In the genomic region with DNA sequence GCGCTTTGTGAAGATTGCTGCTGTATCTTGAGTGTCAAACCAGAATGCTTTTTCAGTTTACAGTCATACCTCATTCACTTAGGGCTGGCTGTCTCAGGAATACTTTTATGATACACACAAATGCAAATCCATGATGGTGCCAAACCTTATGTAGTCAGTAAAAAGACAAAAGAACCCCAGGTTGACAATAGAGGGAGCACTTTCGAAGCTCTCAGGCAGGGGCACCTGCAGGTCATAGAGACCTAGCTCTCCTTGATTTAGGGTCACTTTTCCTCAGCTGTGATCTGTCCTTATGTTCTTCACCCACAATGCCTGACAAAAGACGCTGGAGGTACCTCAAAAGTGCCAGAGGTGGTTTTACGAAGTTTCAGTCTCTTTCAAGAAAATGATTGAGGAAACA, we compare ENCODE assay signal across 19 cellular contexts.
A peak's percentile ranks its signal among the peaks of the same experiment; 100 is the strongest.
DNase-seq lines count a peak whose midpoint lies in the region; ATAC-seq and TF ChIP-seq lines count a peak whose summit lies in the region.
"Had no signal": no experiment of that assay in that cellular context is flagged by ENCODE, and none has a peak within 500 bp of the region (broad histone marks: within the 10 kb centered on the region; RNA-seq: fewer than 3 reads in every experiment).

No MANE protein-coding gene starts in this region.

- no peak overlapping the region for H3K23ac ChIP-seq in trophoblast cell (ENCODE audit: low read length)

- no peaks in the 10 kb centered on the region for H3K4me1 Mint-ChIP-seq in activated CD8-positive, alpha-beta T cell treated with anti-CD3 and anti-CD28 coated beads for 36 hours (ENCODE audit: low read depth)
- H3K4me1 Mint-ChIP-seq in activated CD8-positive, alpha-beta T cell treated with anti-CD3 and anti-CD28 coated beads, Interleukin-2, amount 10 ng/mL, durations not matched to agents 7 days and 5 days (ENCODE audit: low read depth) = no peaks in the 10 kb centered on the region
- H3K4me1 Mint-ChIP-seq in T-helper 17 cell = no peaks in the 10 kb centered on the region
- H3K4me1 Mint-ChIP-seq: activated naive CD8-positive, alpha-beta T cell treated with anti-CD3 and anti-CD28 coated beads, Interleukin-2, amount 10 ng/mL, durations not matched to agents 7 days and 5 days; immature natural killer cell had no signal

- POLR2A ChIA-PET in activated CD8-positive, alpha-beta T cell treated with anti-CD3 and anti-CD28 coated beads for 36 hours (lab: Charles Lee) = no interaction called here
- POLR2A ChIA-PET in activated CD8-positive, alpha-beta T cell treated with anti-CD3 and anti-CD28 coated beads, Interleukin-2, amount 10 ng/mL, durations not matched to agents 7 days and 5 days (lab: Charles Lee) = interaction anchor here (0.6 kb wide), 1 partner anchor 205 kb away, joined by 3 read pairs; no protein-coding TSS in a partner anchor

- peaks cover 2% of the 10 kb centered on the region for H3K79me1 ChIP-seq in trophoblast cell (ENCODE audit: low read length)

- no peaks in the 10 kb centered on the region for H3K27me3 ChIP-seq in brain microvascular endothelial cell (replicated peaks)
- no peaks in the 10 kb centered on the region for H3K27me3 ChIP-seq in trophoblast cell (ENCODE audit: insufficient read depth, low read length)
- H3K27me3 ChIP-seq: tibial nerve had no signal

- no peak overlapping the region for H3K4ac ChIP-seq in trophoblast cell (ENCODE audit: low read depth, low read length)

- no peak overlapping the region for H3K27ac ChIP-seq in brain microvascular endothelial cell
- H3K27ac ChIP-seq in trophoblast cell (ENCODE audit: low read depth, low read length) = no peak overlapping the region
- H3K27ac ChIP-seq: HL-60, tibial nerve had no signal

- no peaks in the 10 kb centered on the region for H3K36me3 ChIP-seq in brain microvascular endothelial cell (replicated peaks)
- H3K36me3 ChIP-seq in trophoblast cell (ENCODE audit: control insufficient read depth in 1 of 2, insufficient read depth in 2 of 2, low read length in 2 of 2) = no peaks in the 10 kb centered on the region
- H3K36me3 ChIP-seq: tibial nerve had no signal

- H3K27ac Mint-ChIP-seq in activated CD8-positive, alpha-beta T cell treated with anti-CD3 and anti-CD28 coated beads for 36 hours = no peak overlapping the region
- H3K27ac Mint-ChIP-seq in activated CD8-positive, alpha-beta T cell treated with anti-CD3 and anti-CD28 coated beads, Interleukin-2, amount 10 ng/mL, durations not matched to agents 7 days and 5 days = no peak overlapping the region
- no peak overlapping the region for H3K27ac Mint-ChIP-seq in T-helper 17 cell
- H3K27ac Mint-ChIP-seq: activated naive CD8-positive, alpha-beta T cell treated with anti-CD3 and anti-CD28 coated beads, Interleukin-2, amount 10 ng/mL, durations not matched to agents 7 days and 5 days; immature natural killer cell had no signal

- intact Hi-C loops in activated CD8-positive, alpha-beta T cell treated with anti-CD3 and anti-CD28 coated beads for 36 hours (cut with micrococcal nuclease) = no loop called here

- no peaks in the 10 kb centered on the region for H3K79me2 ChIP-seq in trophoblast cell (ENCODE audit: control insufficient read depth, insufficient read depth, low read length, poor library complexity)

- peaks cover 11% of the 10 kb centered on the region for H3K27me3 Mint-ChIP-seq in activated CD8-positive, alpha-beta T cell treated with anti-CD3 and anti-CD28 coated beads for 36 hours
- peaks cover 6% of the 10 kb centered on the region for H3K27me3 Mint-ChIP-seq in activated CD8-positive, alpha-beta T cell treated with anti-CD3 and anti-CD28 coated beads, Interleukin-2, amount 10 ng/mL, durations not matched to agents 7 days and 5 days (ENCODE audit: low read depth)
- H3K27me3 Mint-ChIP-seq in T-helper 17 cell = peaks cover 45% of the 10 kb centered on the region

- CTCF ChIA-PET in activated CD8-positive, alpha-beta T cell treated with anti-CD3 and anti-CD28 coated beads for 36 hours (lab: Charles Lee) = interaction anchor here (1.4 kb wide), 1 partner anchor 8 kb away, joined by 3 read pairs; no protein-coding TSS in a partner anchor
- CTCF ChIA-PET in activated CD8-positive, alpha-beta T cell treated with anti-CD3 and anti-CD28 coated beads, Interleukin-2, amount 10 ng/mL, durations not matched to agents 7 days and 5 days (lab: Charles Lee) = no interaction called here

- TF ChIP-seq EP300 in Ishikawa (IDR thresholded peaks at IDR 0.05; ENCODE audit: borderline replicate concordance) = no peak

- no peak overlapping the region for H4K8ac ChIP-seq in trophoblast cell (ENCODE audit: low read depth, low read length)

- ATAC-seq in activated CD8-positive, alpha-beta T cell treated with anti-CD3 and anti-CD28 coated beads for 36 hours = no peak
- no peak for ATAC-seq in activated CD8-positive, alpha-beta T cell treated with anti-CD3 and anti-CD28 coated beads, Interleukin-2, amount 10 ng/mL, durations not matched to agents 7 days and 5 days
- no peak for ATAC-seq in T-helper 17 cell
- ATAC-seq: activated T-cell treated with anti-CD3 and anti-CD28 coated beads, Interleukin-2, amount 50 U/mL, for 4 hours had no signal

- TF ChIP-seq RAD21 in Ishikawa (IDR thresholded peaks at IDR 0.05; ENCODE audit: low read depth) = 0 out of 2 replicates have a peak, but pooled peaks have one; percentile 6

- H3K36me3 Mint-ChIP-seq in activated CD8-positive, alpha-beta T cell treated with anti-CD3 and anti-CD28 coated beads for 36 hours (ENCODE audit: low read depth) = no peaks in the 10 kb centered on the region
- no peaks in the 10 kb centered on the region for H3K36me3 Mint-ChIP-seq in activated CD8-positive, alpha-beta T cell treated with anti-CD3 and anti-CD28 coated beads, Interleukin-2, amount 10 ng/mL, durations not matched to agents 7 days and 5 days (ENCODE audit: low read depth)
- no peaks in the 10 kb centered on the region for H3K36me3 Mint-ChIP-seq in T-helper 17 cell (ENCODE audit: low read depth)
- H3K36me3 Mint-ChIP-seq: activated naive CD8-positive, alpha-beta T cell treated with anti-CD3 and anti-CD28 coated beads, Interleukin-2, amount 10 ng/mL, durations not matched to agents 7 days and 5 days; immature natural killer cell had no signal

- H3K18ac ChIP-seq in trophoblast cell (ENCODE audit: low read length) = no peak overlapping the region

- in situ Hi-C loops in brain microvascular endothelial cell (cut with HindIII; ENCODE audit: low pct_ligation_motif_present, low sequenced_read_pairs) = no loop called here

- H2AK5ac ChIP-seq in trophoblast cell (ENCODE audit: low read length) = no peak overlapping the region

- H3K4me3 ChIP-seq in brain microvascular endothelial cell (ENCODE audit: low read depth, low read length) = no peak overlapping the region
- H3K4me3 ChIP-seq in trophoblast cell (ENCODE audit: low read depth, low read length) = no peak overlapping the region
- H3K4me3 ChIP-seq: tibial nerve had no signal

- no peak overlapping the region for H3K9ac ChIP-seq in trophoblast cell (ENCODE audit: low read length)

- peak overlapping the region; percentile 9 for H4K91ac ChIP-seq in trophoblast cell (ENCODE audit: low read depth, low read length)

- peaks cover 7 to 11% of the 10 kb centered on the region in 2 experiments for H3K4me1 ChIP-seq in trophoblast cell (ENCODE audit: control insufficient read depth in 1 of 2, insufficient read depth in 2 of 2, low read length in 2 of 2)
- H3K4me1 ChIP-seq: tibial nerve had no signal

- no peak overlapping the region for H3K4me3 Mint-ChIP-seq in activated CD8-positive, alpha-beta T cell treated with anti-CD3 and anti-CD28 coated beads for 36 hours
- no peak overlapping the region for H3K4me3 Mint-ChIP-seq in activated CD8-positive, alpha-beta T cell treated with anti-CD3 and anti-CD28 coated beads, Interleukin-2, amount 10 ng/mL, durations not matched to agents 7 days and 5 days
- H3K4me3 Mint-ChIP-seq in T-helper 17 cell = no peak overlapping the region
- H3K4me3 Mint-ChIP-seq: activated naive CD8-positive, alpha-beta T cell treated with anti-CD3 and anti-CD28 coated beads, Interleukin-2, amount 10 ng/mL, durations not matched to agents 7 days and 5 days; activated T-cell treated with anti-CD3 and anti-CD28 coated beads, Interleukin-2, amount 50 U/mL, for 4 hours; immature natural killer cell had no signal

- H3K9me3 Mint-ChIP-seq in activated CD8-positive, alpha-beta T cell treated with anti-CD3 and anti-CD28 coated beads for 36 hours = no peaks in the 10 kb centered on the region
- no peaks in the 10 kb centered on the region for H3K9me3 Mint-ChIP-seq in activated CD8-positive, alpha-beta T cell treated with anti-CD3 and anti-CD28 coated beads, Interleukin-2, amount 10 ng/mL, durations not matched to agents 7 days and 5 days (ENCODE audit: insufficient read depth)
- H3K9me3 Mint-ChIP-seq: activated naive CD8-positive, alpha-beta T cell treated with anti-CD3 and anti-CD28 coated beads, Interleukin-2, amount 10 ng/mL, durations not matched to agents 7 days and 5 days; activated T-cell treated with anti-CD3 and anti-CD28 coated beads, Interleukin-2, amount 50 U/mL, for 4 hours had no signal

- H2BK5ac ChIP-seq in trophoblast cell (ENCODE audit: low read depth, low read length, poor library complexity) = no peak overlapping the region

- H3K4me2 ChIP-seq in trophoblast cell (ENCODE audit: low read length) = no peak overlapping the region

- peak; percentile 2 for TF ChIP-seq CTCF in activated CD8-positive, alpha-beta T cell treated with anti-CD3 and anti-CD28 coated beads for 36 hours (IDR thresholded peaks at IDR 0.05)
- TF ChIP-seq CTCF in brain microvascular endothelial cell (IDR thresholded peaks at IDR 0.05; ENCODE audit: low read depth, low read length, missing control alignments) = peak; percentile 43

- H3K14ac ChIP-seq in trophoblast cell (ENCODE audit: low read length) = no peak overlapping the region

- H3K9me3 ChIP-seq in trophoblast cell (ENCODE audit: insufficient read depth, low read depth, low read length) (no peaks in the 10 kb centered on the region), T-helper 17 cell (ENCODE audit: control insufficient read depth, low read length, poor library complexity, severe bottlenecking) (no peaks in the 10 kb centered on the region)
- H3K9me3 ChIP-seq: tibial nerve had no signal

- no peak overlapping the region for H2AFZ ChIP-seq in trophoblast cell (ENCODE audit: insufficient read depth, low read length, poor library complexity)

- WGBS in trophoblast cell (ENCODE audit: extremely low coverage, insufficient coverage, insufficient read length) = no CpG with 5 or more reads among the region's 4 CpGs

- no peak overlapping the region for H2BK12ac ChIP-seq in trophoblast cell (ENCODE audit: low read length)

- no peak overlapping the region for H2BK120ac ChIP-seq in trophoblast cell (ENCODE audit: insufficient read depth, low read length, poor library complexity)

- DNase-seq in activated CD8-positive, alpha-beta T cell treated with anti-CD3 and anti-CD28 coated beads for 36 hours = no peak
- no peak for DNase-seq in activated CD8-positive, alpha-beta T cell treated with anti-CD3 and anti-CD28 coated beads, Interleukin-2, amount 10 ng/mL, durations not matched to agents 7 days and 5 days
- no peak for DNase-seq in brain microvascular endothelial cell
- no peak for DNase-seq in trophoblast cell
- no peak for DNase-seq in T-helper 17 cell
- no peak for DNase-seq in NCI-H1105 treated with DMSO at 0.1 percent for 48 hours (lab: John Stamatoyannopoulos, UW)
- no peak for DNase-seq in NK-92 (lab: John Stamatoyannopoulos, UW; ENCODE audit: unreplicated experiment)
- DNase-seq: activated CD4-positive, alpha-beta T cell treated with anti-CD3 and anti-CD28 coated beads, Interleukin-2, amount 50 U/mL, for 1 hour; activated naive CD8-positive, alpha-beta T cell treated with anti-CD3 and anti-CD28 coated beads, Interleukin-2, amount 10 ng/mL, durations not matched to agents 7 days and 5 days; activated T-cell treated with anti-CD3 and anti-CD28 coated beads, Interleukin-2, amount 50 U/mL, for 4 hours; immature natural killer cell; Kasumi-1; mammary epithelial cell; NCI-H1930; NK-92 treated with Interleukin-12 subunit alpha and Interleukin-12 subunit beta, amount 100 ng/mL, for 24 hours; stimulated activated CD4-positive, alpha-beta T cell treated with anti-CD3 and anti-CD28 coated beads, Interleukin-4, amount 100 ng/mL, for 24 hours had no signal

- H4K12ac ChIP-seq in trophoblast cell (ENCODE audit: low read depth, low read length) = no peak overlapping the region
